ENCODE assay signal across 1 cellular context in the genomic region with DNA sequence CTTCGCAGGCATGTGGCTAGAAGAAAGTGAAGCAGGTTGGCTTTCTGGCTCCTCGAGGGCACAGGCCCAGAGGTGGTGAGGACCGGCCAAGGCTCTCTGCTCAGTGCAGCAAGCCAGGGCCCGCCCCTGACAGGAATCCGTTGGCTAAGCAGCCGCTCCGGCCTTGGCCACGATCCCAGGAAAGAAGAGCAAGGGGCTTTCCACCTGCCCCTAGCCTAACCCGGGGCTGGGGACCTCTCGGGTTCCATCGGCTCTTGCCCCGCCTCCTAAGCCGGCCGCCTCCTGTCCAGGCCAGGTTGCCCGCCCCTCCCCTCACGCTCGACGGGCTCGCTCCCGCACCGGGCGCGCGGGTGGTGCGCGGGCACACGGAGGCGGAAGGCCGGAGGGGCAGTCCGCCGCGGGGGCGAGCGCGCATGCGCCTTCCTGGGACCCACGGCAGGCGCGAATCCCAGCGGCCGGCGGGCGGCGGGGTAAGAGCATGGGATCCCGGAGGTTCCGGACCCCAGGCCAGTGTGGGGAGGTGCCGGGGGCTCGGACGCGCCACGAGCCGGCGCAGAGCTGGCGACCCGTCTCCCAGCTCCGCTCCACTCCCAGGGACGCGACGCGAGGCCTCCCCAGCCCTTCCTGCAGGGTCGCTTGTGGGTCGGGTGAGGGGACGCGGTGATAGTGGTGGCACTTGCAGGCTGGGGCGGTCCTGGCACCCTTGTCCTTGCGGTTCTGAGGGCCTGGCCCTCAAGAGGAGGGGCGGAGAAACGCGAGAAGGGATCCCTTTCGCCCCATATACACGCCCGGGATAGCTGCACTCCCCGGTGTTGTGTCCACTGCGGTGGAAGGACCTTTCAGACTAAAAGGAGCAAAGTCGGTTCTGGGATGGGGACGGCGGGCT.
TF ChIP-seq lines count a peak whose summit lies in the region.

Gene ALG6, plus strand, starts transcription at position 410 of the 886 bp plus-strand sequence. CDS start 3,351 bp downstream, outside the sequence.

TF ChIP-seq in HepG2, 621 proteins besides CTCF, POLR2A, EP300 and RAD21 (continued from another document):
- TF ChIP-seq HOXA5 (CRISPR knock-in tag; IDR thresholded peaks at IDR 0.05) (0 out of 2 replicates have a peak, but pooled peaks have one; percentile 42), TEAD3 (CRISPR knock-in tag; optimal IDR thresholded peaks at IDR 0.05; ENCODE audit: borderline replicate concordance) (no peak), GATA4 (IDR thresholded peaks at IDR 0.05; ENCODE audit: borderline replicate concordance, low read depth) (peak; percentile 64; the same call in 1 of the 2 replicates), PAWR (CRISPR knock-in tag; IDR thresholded peaks at IDR 0.05; ENCODE audit: borderline replicate concordance) (no peak), SIN3B (IDR thresholded peaks at IDR 0.05; ENCODE audit: low read length) (no peak), TGIF2 (CRISPR knock-in tag; IDR thresholded peaks at IDR 0.05) (no peak), TSC22D2 (CRISPR knock-in tag; IDR thresholded peaks at IDR 0.05; ENCODE audit: borderline replicate concordance) (no peak), CENPT (CRISPR knock-in tag; IDR thresholded peaks at IDR 0.05; ENCODE audit: low read depth) (peak; percentile 39; the same call in 1 of the 2 replicates), PTBP1 (IDR thresholded peaks at IDR 0.05; ENCODE audit: low read depth, low read length, poor library complexity, severe bottlenecking) (no peak), RXRB (CRISPR knock-in tag; IDR thresholded peaks at IDR 0.05; ENCODE audit: borderline replicate concordance) (no peak), NBN (conservative IDR thresholded peaks at IDR 0.05) (no peak), EHMT2 (IDR thresholded peaks at IDR 0.05; ENCODE audit: borderline replicate concordance, low read depth, low read length) (no peak), TCF7 (IDR thresholded peaks at IDR 0.05; ENCODE audit: low read depth) (no peak), FOXC1 (CRISPR knock-in tag; IDR thresholded peaks at IDR 0.05; ENCODE audit: borderline replicate concordance) (peak; percentile 79; the same call in 1 of the 2 replicates), GATAD1 (CRISPR knock-in tag; IDR thresholded peaks at IDR 0.05) (0 out of 2 replicates have a peak, but pooled peaks have one; percentile 39), ZNF235 (CRISPR knock-in tag; IDR thresholded peaks at IDR 0.05; ENCODE audit: borderline replicate concordance) (no peak; the same call in 1 of the 2 replicates), MEIS1 (CRISPR knock-in tag; IDR thresholded peaks at IDR 0.05; ENCODE audit: borderline replicate concordance) (peak; percentile 41; the same call in 1 of the 2 replicates), MED13 (CRISPR knock-in tag; IDR thresholded peaks at IDR 0.05) (peak; percentile 55; the same call in 1 of the 2 replicates), ZNF30 (CRISPR knock-in tag; IDR thresholded peaks at IDR 0.05) (no peak; the same call in 1 of the 2 replicates), STAT5B (CRISPR knock-in tag; IDR thresholded peaks at IDR 0.05) (no peak), ZNF382 (CRISPR knock-in tag; IDR thresholded peaks at IDR 0.05; ENCODE audit: borderline replicate concordance) (no peak), ZNF879 (CRISPR knock-in tag; IDR thresholded peaks at IDR 0.05) (0 out of 2 replicates have a peak, but pooled peaks have one; percentile 52), GZF1 (CRISPR knock-in tag; IDR thresholded peaks at IDR 0.05) (no peak), ZNF34 (CRISPR knock-in tag; IDR thresholded peaks at IDR 0.05; ENCODE audit: borderline replicate concordance) (no peak; the same call in 1 of the 2 replicates), FIP1L1 (IDR thresholded peaks at IDR 0.05; ENCODE audit: borderline replicate concordance, insufficient read depth, low read depth, low read length) (no peak), NCOA1 (CRISPR knock-in tag; IDR thresholded peaks at IDR 0.05) (no peak), ZMAT3 (CRISPR knock-in tag; conservative IDR thresholded peaks at IDR 0.05) (0 out of 2 replicates have a peak, but pooled peaks have one; percentile 74), ZNF12 (CRISPR knock-in tag; IDR thresholded peaks at IDR 0.05) (no peak)
- TF ChIP-seq, protein P1, sequence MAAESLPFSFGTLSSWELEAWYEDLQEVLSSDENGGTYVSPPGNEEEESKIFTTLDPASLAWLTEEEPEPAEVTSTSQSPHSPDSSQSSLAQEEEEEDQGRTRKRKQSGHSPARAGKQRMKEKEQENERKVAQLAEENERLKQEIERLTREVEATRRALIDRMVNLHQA (CRISPR knock-in tag; IDR thresholded peaks at IDR 0.05) = no peak
- TF ChIP-seq, protein P2, sequence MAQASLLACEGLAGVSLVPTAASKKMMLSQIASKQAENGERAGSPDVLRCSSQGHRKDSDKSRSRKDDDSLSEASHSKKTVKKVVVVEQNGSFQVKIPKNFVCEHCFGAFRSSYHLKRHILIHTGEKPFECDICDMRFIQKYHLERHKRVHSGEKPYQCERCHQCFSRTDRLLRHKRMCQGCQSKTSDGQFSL (CRISPR knock-in tag; IDR thresholded peaks at IDR 0.05) = no peak
- TF ChIP-seq, protein P3, sequence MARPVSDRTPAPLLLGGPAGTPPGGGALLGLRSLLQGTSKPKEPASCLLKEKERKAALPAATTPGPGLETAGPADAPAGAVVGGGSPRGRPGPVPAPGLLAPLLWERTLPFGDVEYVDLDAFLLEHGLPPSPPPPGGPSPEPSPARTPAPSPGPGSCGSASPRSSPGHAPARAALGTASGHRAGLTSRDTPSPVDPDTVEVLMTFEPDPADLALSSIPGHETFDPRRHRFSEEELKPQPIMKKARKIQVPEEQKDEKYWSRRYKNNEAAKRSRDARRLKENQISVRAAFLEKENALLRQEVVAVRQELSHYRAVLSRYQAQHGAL (CRISPR knock-in tag; IDR thresholded peaks at IDR 0.05; ENCODE audit: not compliant biosample characterization) = no peak
- TF ChIP-seq, protein P4, sequence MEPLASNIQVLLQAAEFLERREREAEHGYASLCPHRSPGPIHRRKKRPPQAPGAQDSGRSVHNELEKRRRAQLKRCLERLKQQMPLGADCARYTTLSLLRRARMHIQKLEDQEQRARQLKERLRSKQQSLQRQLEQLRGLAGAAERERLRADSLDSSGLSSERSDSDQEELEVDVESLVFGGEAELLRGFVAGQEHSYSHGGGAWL (CRISPR knock-in tag; IDR thresholded peaks at IDR 0.05) = peak; percentile 77; the same call in 1 of the 2 replicates
TF ChIP-seq in HepG2: peak in this region for 221.
